Comparison of ENCODE assay signal across 8 cellular contexts in the genomic region with DNA sequence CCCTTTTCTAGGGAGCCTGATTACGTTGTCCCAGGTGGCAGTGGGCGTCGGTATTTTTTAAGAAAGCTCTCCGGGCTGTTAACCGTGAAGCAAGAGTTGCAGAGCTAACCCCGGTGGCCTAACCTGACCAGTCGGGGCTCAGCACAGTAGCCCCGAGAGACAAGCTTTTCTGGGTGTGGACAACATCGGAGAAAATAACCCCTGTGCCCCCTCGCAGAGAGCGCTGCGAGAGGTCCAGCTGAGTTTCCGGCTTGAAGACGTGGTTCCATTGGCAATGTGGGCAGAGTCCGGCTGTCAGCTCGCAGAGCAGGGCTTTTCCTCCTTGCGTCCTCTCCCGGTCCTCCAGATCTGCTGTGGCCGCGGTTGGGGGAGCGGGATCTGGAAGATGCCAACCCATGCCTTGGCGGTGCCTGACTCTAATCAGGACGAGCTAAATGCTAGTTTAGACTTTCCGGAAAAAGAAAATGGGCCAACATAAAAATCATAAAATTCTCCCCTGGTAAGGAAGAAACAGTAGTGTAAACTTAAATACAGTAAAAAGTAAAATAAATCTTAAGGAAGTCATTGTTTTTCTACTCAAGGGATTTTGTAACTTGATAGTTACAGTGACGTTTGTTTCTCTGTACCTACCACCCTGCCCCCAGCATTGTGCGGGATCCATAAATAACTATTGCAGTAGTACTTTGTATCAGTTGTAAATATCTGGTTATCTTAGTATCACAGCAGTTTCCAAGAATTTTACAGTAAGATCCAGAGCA. TPM values are rescaled to one million over a fixed set of nuclear protein-coding genes. Genes with fewer than 3 reads are reported as not detected.
A peak's percentile ranks its signal among the peaks of the same experiment; 100 is the strongest.
DNase-seq lines count a peak whose midpoint lies in the region; ATAC-seq and TF ChIP-seq lines count a peak whose summit lies in the region.

No MANE protein-coding gene starts in this region.

- 3% methylated on average over 25 of the region's 26 CpGs for WGBS in right lobe of liver (ENCODE audit: insufficient coverage, low coverage, low lambda C conversion rate, missing lambda C conversion rate)

- peaks cover 40% of the 10 kb centered on the region for H3K79me2 ChIP-seq in DOHH2 (ENCODE audit: control insufficient read depth, low read length)

- H3K9me3 Mint-ChIP-seq in stimulated activated naive CD8-positive, alpha-beta T cell treated with anti-CD3 and anti-CD28 coated beads, Interleukin-15, amount 100 ng/mL, for 72 hours, result no peaks in the 10 kb centered on the region

- H3K4me3 Mint-ChIP-seq in stimulated activated naive CD8-positive, alpha-beta T cell treated with anti-CD3 and anti-CD28 coated beads, Interleukin-15, amount 100 ng/mL, for 72 hours, result peak overlapping the region; percentile 81 to 84

- TF ChIP-seq CTCF in DOHH2 (IDR thresholded peaks at IDR 0.05; ENCODE audit: low read depth, low read length, poor library complexity, severe bottlenecking), result no peak
- no peak for TF ChIP-seq CTCF in right lobe of liver (IDR thresholded peaks at IDR 0.05)

- no peaks in the 10 kb centered on the region for H4K20me1 ChIP-seq in DOHH2 (ENCODE audit: control insufficient read depth, insufficient read depth, low read depth, low read length)

- DNase-seq in SJSA1 (ENCODE audit: low read depth in 1 of 2, low spot score in 2 of 2) (peak; percentile 62 to 77), dermis blood vessel endothelial cell (peak; percentile 66), right lobe of liver (peak; percentile 56 to 66 (median 60))
- no peak for DNase-seq in stimulated activated naive CD8-positive, alpha-beta T cell treated with anti-CD3 and anti-CD28 coated beads, Interleukin-15, amount 100 ng/mL, for 72 hours
- DNase-seq in stimulated activated CD4-positive, alpha-beta T cell treated with anti-CD3 and anti-CD28 coated beads, Interleukin-2, amount 100 ng/mL, for 24 hours, result no peak

- intact Hi-C loops in right lobe of liver (cut with DNase I), result no loop called here

- H3K27ac Mint-ChIP-seq in stimulated activated naive CD8-positive, alpha-beta T cell treated with anti-CD3 and anti-CD28 coated beads, Interleukin-15, amount 100 ng/mL, for 72 hours, result peak overlapping the region; percentile 24 to 91

- ATAC-seq in GM19467 (IDR thresholded peaks at IDR 0.05; ENCODE audit: unreplicated experiment) (peak; percentile 46), HG03520 (IDR thresholded peaks at IDR 0.05; ENCODE audit: unreplicated experiment) (peak; percentile 35), right lobe of liver (peak; percentile 43 to 52 (median 48))
- ATAC-seq in stimulated activated naive CD8-positive, alpha-beta T cell treated with anti-CD3 and anti-CD28 coated beads, Interleukin-15, amount 100 ng/mL, for 72 hours, result peak; percentile 53

- H3K36me3 ChIP-seq in DOHH2 (ENCODE audit: control insufficient read depth, low read length) (no peaks in the 10 kb centered on the region), SJSA1 (peaks cover 4% of the 10 kb centered on the region; the same call in 1 of the 2 replicates), right lobe of liver (no peaks in the 10 kb centered on the region)

- H3K27me3 Mint-ChIP-seq in stimulated activated naive CD8-positive, alpha-beta T cell treated with anti-CD3 and anti-CD28 coated beads, Interleukin-15, amount 100 ng/mL, for 72 hours, result no peaks in the 10 kb centered on the region

- H3K4me2 ChIP-seq in DOHH2 (ENCODE audit: low read length), result peak overlapping the region; percentile 83

- H3K9me3 ChIP-seq in DOHH2 (ENCODE audit: control insufficient read depth, insufficient read depth, low read length) (no peaks in the 10 kb centered on the region), SJSA1 (replicated peaks) (no peaks in the 10 kb centered on the region), right lobe of liver (no peaks in the 10 kb centered on the region)

- no peaks in the 10 kb centered on the region for H3K9me2 ChIP-seq in DOHH2 (replicated peaks; ENCODE audit: control insufficient read depth, low read length)

- peaks cover 30% of the 10 kb centered on the region for H3K4me1 Mint-ChIP-seq in stimulated activated naive CD8-positive, alpha-beta T cell treated with anti-CD3 and anti-CD28 coated beads, Interleukin-15, amount 100 ng/mL, for 72 hours

- H3F3A ChIP-seq in DOHH2 (ENCODE audit: control insufficient read depth, insufficient read depth), result 0 out of 2 replicates have a peak, but pooled peaks cover 5% of the 10 kb centered on the region

- H3K4me3 ChIP-seq in DOHH2 (ENCODE audit: low read length) (peak overlapping the region; percentile 79), SJSA1 (peak overlapping the region; percentile 97), right lobe of liver (peak overlapping the region; percentile 29 to 71 (median 71))

- no peak for TF ChIP-seq POLR2A in right lobe of liver (IDR thresholded peaks at IDR 0.05)

- peaks cover 21% of the 10 kb centered on the region for H3K4me1 ChIP-seq in DOHH2 (ENCODE audit: control insufficient read depth, low read length)
- peaks cover 19% of the 10 kb centered on the region for H3K4me1 ChIP-seq in SJSA1 (replicated peaks)
- peaks cover 0 to 18% (median 4%) of the 10 kb centered on the region in 4 donors for H3K4me1 ChIP-seq in right lobe of liver

- H3K27me3 ChIP-seq in DOHH2 (ENCODE audit: control insufficient read depth, low read length) (no peaks in the 10 kb centered on the region), SJSA1 (replicated peaks) (no peaks in the 10 kb centered on the region), right lobe of liver (no peaks in the 10 kb centered on the region)

- H3K27ac ChIP-seq in DOHH2 (ENCODE audit: low read depth, low read length), result no peak overlapping the region
- peak overlapping the region; percentile 43; the same call in 1 of the 2 replicates for H3K27ac ChIP-seq in SJSA1
- H3K27ac ChIP-seq in right lobe of liver, result peak overlapping the region; percentile 75 to 83 (median 82)

RNA-seq across cellular contexts. Expression of gene PLA2G12A, which starts 0.6 kb away (rescaled TPM):
- 15.0 and 15.5 TPM in 2 replicates for total RNA-seq in SJSA1 (2014; rRNA removed; shearing (Covaris generic))
- total RNA-seq in dermis blood vessel endothelial cell (15.4 and 49.2 TPM in 2 replicates), right lobe of liver (10 to 100 TPM; 22.0 to 31.9 (median 27.4) TPM)

RNA-seq across cellular contexts. Expression of gene CASP6, which starts 27.2 kb away (rescaled TPM):
- total RNA-seq in SJSA1 (2014; rRNA removed; shearing (Covaris generic)), result 28.4 and 47.9 TPM in 2 replicates
- 71.5 and 71.8 TPM in 2 replicates for total RNA-seq in dermis blood vessel endothelial cell
- 10 to 100 TPM; 14.1 to 18.4 (median 15.3) TPM for total RNA-seq in right lobe of liver

Comparison
In these comparisons a context has a peak if more than half of its experiments do, and no peak if none do; other contexts are left out.
1. DNase-seq: peak in SJSA1 (2 of 2), dermis blood vessel endothelial cell (single experiment) and right lobe of liver (3 of 3); none in stimulated activated naive CD8-positive, alpha-beta T cell treated with anti-CD3 and anti-CD28 coated beads, Interleukin-15, amount 100 ng/mL, for 72 hours (0 of 2) and stimulated activated CD4-positive, alpha-beta T cell treated with anti-CD3 and anti-CD28 coated beads, Interleukin-2, amount 100 ng/mL, for 24 hours (0 of 2).
2. Peak in every context shown above with its lines, with median percentiles within 50 percentile points of each other: H3K4me3 ChIP-seq and ATAC-seq.